Comparison of ENCODE assay signal across 28 cellular contexts in the genomic region with DNA sequence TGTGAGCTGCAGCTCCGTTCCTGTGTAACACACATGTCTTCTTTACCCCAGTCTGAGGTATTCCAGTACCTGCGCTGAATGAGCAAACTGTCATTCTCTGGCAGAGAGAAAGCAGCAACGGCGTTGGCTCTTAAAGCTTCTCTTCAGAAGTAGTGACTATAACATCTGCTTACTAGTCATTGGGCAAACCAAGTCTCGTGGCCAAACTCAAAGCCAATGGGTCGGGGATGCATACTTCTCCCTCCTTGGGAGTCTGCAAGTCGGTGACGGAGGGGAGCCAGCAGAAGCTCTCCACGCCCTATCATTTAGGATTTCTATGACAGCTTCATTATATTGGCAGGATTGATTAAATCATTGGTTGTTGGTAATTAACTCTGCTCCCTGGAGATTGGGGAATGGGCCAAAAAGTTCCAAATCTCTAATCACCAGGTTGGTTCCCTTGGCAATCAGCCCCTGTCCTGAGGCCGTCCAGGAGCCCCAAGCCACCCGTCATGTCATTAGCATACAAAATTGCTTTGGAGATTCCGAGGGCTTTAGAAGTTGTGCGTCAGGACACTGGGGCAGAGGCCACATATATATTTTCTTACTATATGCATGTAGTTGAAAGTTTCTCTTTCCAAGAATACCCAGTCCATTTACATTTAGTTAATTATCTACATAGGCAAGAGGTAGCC.
"Had no signal": no experiment of that assay in that cellular context is flagged by ENCODE, and none has a peak within 500 bp of the region (broad histone marks: within the 10 kb centered on the region; RNA-seq: fewer than 3 reads in every experiment).

No MANE protein-coding gene starts in this region.

- DNase-seq: naive thymus-derived CD4-positive, alpha-beta T cell; natural killer cell; nucleus accumbens; pancreas; retina; right lobe of liver; spleen; stimulated activated CD4-positive, alpha-beta T cell treated with anti-CD3 and anti-CD28 coated beads, Interleukin-12 subunit alpha, Interleukin-12 subunit beta, amount 100 ng/mL, for 4 hours; stimulated activated CD4-positive, alpha-beta T cell treated with anti-CD3 and anti-CD28 coated beads, Interleukin-1b, Interleukin-23, amount 100 ng/mL, for 48 hours; stimulated activated CD4-positive, alpha-beta T cell treated with anti-CD3 and anti-CD28 coated beads, Interleukin-4, amount 100 ng/mL, for 1 hour; stimulated activated CD4-positive, alpha-beta T cell treated with anti-CD3 and anti-CD28 coated beads, Interleukin-4, amount 100 ng/mL, for 4 hours; stimulated activated CD8-positive, alpha-beta memory T cell treated with anti-CD3 and anti-CD28 coated beads, Interleukin-4, amount 100 ng/mL, for 48 hours; stimulated activated naive CD4-positive, alpha-beta T cell; stimulated activated naive CD8-positive, alpha-beta T cell treated with anti-CD3 and anti-CD28 coated beads, Interleukin-15, amount 100 ng/mL, for 72 hours; stimulated activated naive CD8-positive, alpha-beta T cell treated with anti-CD3 and anti-CD28 coated beads, Interleukin-15, Interleukin-2, amounts not matched to agents 100 U/mL and 50 U/mL, for 24 hours; substantia nigra; testis; tibial artery; transverse colon; uterus had no signal

- H3K4me3 ChIP-seq: neural progenitor cell, pancreas, prostate gland, right atrium auricular region, right lobe of liver, skin epidermis, smooth muscle cell, spleen, suprapubic skin, testis, tibial artery, transverse colon, upper lobe of left lung, uterus had no signal

- H3K27ac ChIP-seq: neural progenitor cell, pancreas, prostate gland, right atrium auricular region, right lobe of liver, skin epidermis, suprapubic skin, testis, tibial artery, transverse colon, uterus had no signal

- H3K36me3 ChIP-seq: neural progenitor cell, pancreas, prostate gland, right atrium auricular region, right lobe of liver, spleen, suprapubic skin, tibial artery, transverse colon, upper lobe of left lung, uterus had no signal

- H3K27me3 ChIP-seq: neural progenitor cell, pancreas, right atrium auricular region, right lobe of liver, spleen, suprapubic skin, testis, tibial artery, transverse colon, upper lobe of left lung, uterus had no signal

- H3K9me3 ChIP-seq: pancreas, prostate gland, right atrium auricular region, spleen, suprapubic skin, testis, tibial artery, transverse colon, upper lobe of left lung, uterus had no signal

- H3K4me1 ChIP-seq: neural progenitor cell, prostate gland, right atrium auricular region, right lobe of liver, suprapubic skin, testis, tibial artery, transverse colon, uterus had no signal

- ATAC-seq: naive thymus-derived CD4-positive, alpha-beta T cell; natural killer cell; pancreas; right lobe of liver; stimulated activated memory B cell treated with anti-CD40 and anti-IgM and Interleukin-4, amounts not matched to agents 10 μg/mL and 1 μg/mL and 100 μg/mL, for 72 hours; stimulated activated naive CD8-positive, alpha-beta T cell treated with anti-CD3 and anti-CD28 coated beads, Interleukin-15, amount 100 ng/mL, for 72 hours; stimulated activated naive CD8-positive, alpha-beta T cell treated with anti-CD3 and anti-CD28 coated beads, Interleukin-15, Interleukin-2, amounts not matched to agents 100 U/mL and 50 U/mL, for 24 hours had no signal
